Comparison of ENCODE assay signal across 1 cellular context in the genomic region with DNA sequence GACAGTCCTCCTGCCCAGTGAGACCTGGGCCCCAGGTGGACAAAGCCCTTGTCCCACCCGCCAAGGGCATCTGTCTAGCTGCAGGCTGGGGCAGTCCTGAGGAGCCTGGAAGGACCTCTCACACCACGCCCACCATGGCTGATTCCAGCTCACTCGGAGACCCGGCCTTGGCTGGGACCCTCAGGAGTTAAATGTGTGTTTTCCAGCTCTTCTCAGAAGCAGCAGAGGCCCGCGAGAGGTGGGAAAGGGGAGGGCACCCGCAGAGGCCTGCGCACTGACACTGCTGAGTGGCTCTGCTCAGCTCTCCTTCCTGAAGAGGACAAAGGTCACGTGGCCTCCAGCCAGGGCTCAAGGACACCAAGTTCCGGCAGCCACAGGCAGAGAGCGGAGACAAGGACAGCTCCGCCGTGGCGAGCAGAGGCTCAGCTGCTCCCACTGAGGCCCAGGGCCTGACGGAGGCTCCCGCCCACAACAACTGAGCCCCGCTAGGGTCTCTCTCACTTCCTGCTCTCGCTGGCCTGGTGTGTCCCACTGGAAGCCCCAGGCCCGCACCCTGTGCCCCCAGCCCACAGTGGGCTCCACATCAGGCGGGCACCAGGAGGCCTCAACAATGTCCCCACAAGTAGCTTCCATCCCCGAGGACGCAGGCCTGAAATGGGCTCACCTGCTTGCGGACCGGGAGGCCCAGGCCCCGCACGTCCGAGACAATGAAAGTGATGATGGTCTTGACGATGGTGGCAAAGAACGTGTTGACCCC.
A peak's percentile ranks its signal among the peaks of the same experiment; 100 is the strongest.
TF ChIP-seq lines count a peak whose summit lies in the region.

No MANE protein-coding gene starts in this region.

TF ChIP-seq in HepG2, 621 proteins besides CTCF, POLR2A, EP300 and RAD21 (continued from another document and continues in another):
- TF ChIP-seq AHDC1 (CRISPR knock-in tag; IDR thresholded peaks at IDR 0.05; ENCODE audit: borderline replicate concordance) (no peak; the same call in 1 of the 2 replicates), JDP2 (CRISPR knock-in tag; IDR thresholded peaks at IDR 0.05; ENCODE audit: borderline replicate concordance) (no peak), HNRNPLL (IDR thresholded peaks at IDR 0.05; ENCODE audit: low read depth, low read length, poor library complexity, severe bottlenecking) (peak; percentile 62), GPN1 (CRISPR knock-in tag; IDR thresholded peaks at IDR 0.05; ENCODE audit: borderline replicate concordance) (no peak), PCBP2 (optimal IDR thresholded peaks at IDR 0.05; ENCODE audit: low read depth, low read length, poor library complexity, severe bottlenecking) (no peak), ZBTB43 (CRISPR knock-in tag; conservative IDR thresholded peaks at IDR 0.05) (peak; percentile 90), TAF1 (CRISPR knock-in tag; IDR thresholded peaks at IDR 0.05) (peak; percentile 73), CREM (IDR thresholded peaks at IDR 0.05) (no peak), CREM (CRISPR knock-in tag; IDR thresholded peaks at IDR 0.05) (no peak), MAZ (IDR thresholded peaks at IDR 0.05; ENCODE audit: borderline replicate concordance, low read depth, low read length) (peak; percentile 41; the same call in 1 of the 2 replicates), MAZ (CRISPR knock-in tag; IDR thresholded peaks at IDR 0.05; ENCODE audit: low read depth) (peak; percentile 78; the same call in 1 of the 2 replicates), HNRNPL (IDR thresholded peaks at IDR 0.05; ENCODE audit: low read depth, low read length) (peak; percentile 86), MED1 (CRISPR knock-in tag; IDR thresholded peaks at IDR 0.05) (peak; percentile 91), ZNF720 (CRISPR knock-in tag; IDR thresholded peaks at IDR 0.05) (no peak), KDM4B (CRISPR knock-in tag; IDR thresholded peaks at IDR 0.05) (0 out of 2 replicates have a peak, but pooled peaks have one; percentile 71), HOXA5 (CRISPR knock-in tag; IDR thresholded peaks at IDR 0.05) (peak; percentile 36; the same call in 1 of the 2 replicates), ZNF839 (CRISPR knock-in tag; IDR thresholded peaks at IDR 0.05; ENCODE audit: borderline replicate concordance) (no peak), NFIB (CRISPR knock-in tag; IDR thresholded peaks at IDR 0.05; ENCODE audit: borderline replicate concordance) (0 out of 2 replicates have a peak, but pooled peaks have one; percentile 17), ZFP36L1 (CRISPR knock-in tag; IDR thresholded peaks at IDR 0.05) (no peak), ZNF251 (CRISPR knock-in tag; IDR thresholded peaks at IDR 0.05) (no peak), CREB3 (CRISPR knock-in tag; IDR thresholded peaks at IDR 0.05) (no peak), ZNF589 (CRISPR knock-in tag; conservative IDR thresholded peaks at IDR 0.05) (no peak), IRF2 (CRISPR knock-in tag; IDR thresholded peaks at IDR 0.05) (peak; percentile 67; the same call in 1 of the 2 replicates), ARID5B (CRISPR knock-in tag; IDR thresholded peaks at IDR 0.05) (peak; percentile 75), U2AF2 (IDR thresholded peaks at IDR 0.05; ENCODE audit: low read depth, low read length) (no peak), ZBTB42 (CRISPR knock-in tag; IDR thresholded peaks at IDR 0.05) (no peak), FOSL2 (CRISPR knock-in tag; IDR thresholded peaks at IDR 0.05) (0 out of 2 replicates have a peak, but pooled peaks have one; percentile 39), ZNF629 (CRISPR knock-in tag; conservative IDR thresholded peaks at IDR 0.05) (no peak), GABPA (IDR thresholded peaks at IDR 0.05; ENCODE audit: low read depth, low read length) (no peak), GABPA (CRISPR knock-in tag; IDR thresholded peaks at IDR 0.05; ENCODE audit: low read depth) (peak; percentile 67), ZNF556 (CRISPR knock-in tag; IDR thresholded peaks at IDR 0.05; ENCODE audit: borderline replicate concordance) (peak; percentile 80; the same call in 1 of the 2 replicates), ZNF563 (CRISPR knock-in tag; IDR thresholded peaks at IDR 0.05) (peak; percentile 65; the same call in 1 of the 2 replicates), NFE2 (CRISPR knock-in tag; IDR thresholded peaks at IDR 0.05) (no peak), SP4 (CRISPR knock-in tag; IDR thresholded peaks at IDR 0.05) (peak; percentile 57), AKAP8 (CRISPR knock-in tag; IDR thresholded peaks at IDR 0.05) (peak; percentile 90; the same call in 1 of the 2 replicates), ZXDC (CRISPR knock-in tag; IDR thresholded peaks at IDR 0.05) (no peak), ZBTB21 (CRISPR knock-in tag; IDR thresholded peaks at IDR 0.05) (no peak), EHMT2 (IDR thresholded peaks at IDR 0.05; ENCODE audit: borderline replicate concordance, low read depth, low read length) (no peak), ZNF350 (CRISPR knock-in tag; IDR thresholded peaks at IDR 0.05; ENCODE audit: borderline replicate concordance, low read depth) (peak; percentile 24; the same call in 1 of the 2 replicates), U2AF1 (optimal IDR thresholded peaks at IDR 0.05; ENCODE audit: low read depth, low read length) (peak; percentile 65)
- TF ChIP-seq, protein P1, sequence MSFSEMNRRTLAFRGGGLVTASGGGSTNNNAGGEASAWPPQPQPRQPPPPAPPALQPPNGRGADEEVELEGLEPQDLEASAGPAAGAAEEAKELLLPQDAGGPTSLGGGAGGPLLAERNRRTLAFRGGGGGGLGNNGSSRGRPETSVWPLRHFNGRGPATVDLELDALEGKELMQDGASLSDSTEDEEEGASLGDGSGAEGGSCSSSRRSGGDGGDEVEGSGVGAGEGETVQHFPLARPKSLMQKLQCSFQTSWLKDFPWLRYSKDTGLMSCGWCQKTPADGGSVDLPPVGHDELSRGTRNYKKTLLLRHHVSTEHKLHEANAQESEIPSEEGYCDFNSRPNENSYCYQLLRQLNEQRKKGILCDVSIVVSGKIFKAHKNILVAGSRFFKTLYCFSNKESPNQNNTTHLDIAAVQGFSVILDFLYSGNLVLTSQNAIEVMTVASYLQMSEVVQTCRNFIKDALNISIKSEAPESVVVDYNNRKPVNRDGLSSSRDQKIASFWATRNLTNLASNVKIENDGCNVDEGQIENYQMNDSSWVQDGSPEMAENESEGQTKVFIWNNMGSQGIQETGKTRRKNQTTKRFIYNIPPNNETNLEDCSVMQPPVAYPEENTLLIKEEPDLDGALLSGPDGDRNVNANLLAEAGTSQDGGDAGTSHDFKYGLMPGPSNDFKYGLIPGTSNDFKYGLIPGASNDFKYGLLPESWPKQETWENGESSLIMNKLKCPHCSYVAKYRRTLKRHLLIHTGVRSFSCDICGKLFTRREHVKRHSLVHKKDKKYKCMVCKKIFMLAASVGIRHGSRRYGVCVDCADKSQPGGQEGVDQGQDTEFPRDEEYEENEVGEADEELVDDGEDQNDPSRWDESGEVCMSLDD (CRISPR knock-in tag; IDR thresholded peaks at IDR 0.05; ENCODE audit: borderline replicate concordance): no peak
- TF ChIP-seq, protein P2, sequence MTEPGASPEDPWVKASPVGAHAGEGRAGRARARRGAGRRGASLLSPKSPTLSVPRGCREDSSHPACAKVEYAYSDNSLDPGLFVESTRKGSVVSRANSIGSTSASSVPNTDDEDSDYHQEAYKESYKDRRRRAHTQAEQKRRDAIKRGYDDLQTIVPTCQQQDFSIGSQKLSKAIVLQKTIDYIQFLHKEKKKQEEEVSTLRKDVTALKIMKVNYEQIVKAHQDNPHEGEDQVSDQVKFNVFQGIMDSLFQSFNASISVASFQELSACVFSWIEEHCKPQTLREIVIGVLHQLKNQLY (CRISPR knock-in tag; IDR thresholded peaks at IDR 0.05): peak; percentile 73
